ENCODE assay signal across 9 cellular contexts in the genomic region with DNA sequence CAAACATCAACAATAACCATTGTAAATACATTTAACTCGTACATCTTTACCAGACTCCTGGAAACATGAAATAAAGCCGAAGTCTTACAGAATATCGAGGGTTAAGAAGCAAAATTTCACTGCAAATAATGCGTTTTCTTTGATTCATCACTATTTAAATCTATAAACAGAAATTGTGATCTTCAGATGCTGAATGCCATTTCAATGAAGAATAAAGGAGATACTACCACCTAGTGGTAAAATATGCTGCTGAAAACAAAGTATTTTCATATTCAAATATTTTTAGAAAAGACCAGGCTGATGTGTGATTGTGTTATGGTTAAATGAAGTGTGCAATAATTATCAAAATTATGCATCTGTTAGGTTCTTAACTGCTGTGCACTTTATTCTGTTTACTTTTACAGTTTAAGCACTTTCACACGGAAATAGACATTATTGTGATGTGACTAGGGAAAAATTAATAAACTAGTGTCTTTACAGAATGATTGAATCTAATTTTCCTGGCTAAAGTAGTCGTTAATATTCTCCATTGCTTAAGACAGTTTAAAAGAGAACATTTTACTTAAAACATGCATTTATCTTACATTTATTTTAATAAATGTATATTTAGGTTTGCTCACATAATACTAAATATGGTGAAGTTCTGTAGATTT.
DNase-seq lines count a peak whose midpoint lies in the region; FAIRE-seq and TF ChIP-seq lines count a peak whose summit lies in the region.
"Had no signal": no experiment of that assay in that cellular context is flagged by ENCODE, and none has a peak within 500 bp of the region (broad histone marks: within the 10 kb centered on the region; RNA-seq: fewer than 3 reads in every experiment).

No MANE protein-coding gene starts in this region.

- H3K4me3 ChIP-seq in bronchial epithelial cell (ENCODE audit: low read depth, low read length) (no peak overlapping the region), foreskin fibroblast (ENCODE audit: low read depth in 1 of 2, low read length in 2 of 2) (no peak overlapping the region), H7 (ENCODE audit: insufficient read depth, low read depth, low read length) (no peak overlapping the region)

- TF ChIP-seq CTCF in bronchial epithelial cell (IDR thresholded peaks at IDR 0.05; ENCODE audit: insufficient read depth, low read length, severe bottlenecking) (peak; percentile 10), foreskin fibroblast (IDR thresholded peaks at IDR 0.05; ENCODE audit: low read depth, low read length) (no peak)

- DNase-seq in NCI-H2196 (lab: John Stamatoyannopoulos, UW; ENCODE audit: unreplicated experiment), result peak; percentile 16
- DNase-seq in NCI-H2196 treated with DMSO at 0.1 percent for 48 hours (lab: John Stamatoyannopoulos, UW; ENCODE audit: unreplicated experiment), result no peak
- DNase-seq in NCI-H2171 treated with DMSO at 0.1 percent for 48 hours (lab: John Stamatoyannopoulos, UW), result peak; percentile 10
- DNase-seq in bronchial epithelial cell (ENCODE audit: low read depth), result peak; percentile 7
- DNase-seq in renal cortical epithelial cell (ENCODE audit: low read depth), result peak; percentile 1
- no peak for DNase-seq in GM19240 (ENCODE audit: insufficient read length, low spot score)
- no peak for DNase-seq in foreskin fibroblast
- no peak for DNase-seq in H7
- DNase-seq: activated CD4-positive, alpha-beta T cell treated with anti-CD3 and anti-CD28 coated beads for 36 hours had no signal

- FAIRE-seq in bronchial epithelial cell (lab: Jason Lieb, UNC), result no peak

- H3K27me3 ChIP-seq in bronchial epithelial cell (ENCODE audit: control insufficient read depth, insufficient read depth, low read length), result no peaks in the 10 kb centered on the region
- no peaks in the 10 kb centered on the region for H3K27me3 ChIP-seq in H7 (ENCODE audit: control insufficient read depth, insufficient read depth, low read length)

- H3K36me3 ChIP-seq in bronchial epithelial cell (ENCODE audit: control insufficient read depth, insufficient read depth, low read length) (no peaks in the 10 kb centered on the region), H7 (replicated peaks; ENCODE audit: control insufficient read depth, insufficient read depth, low read length) (no peaks in the 10 kb centered on the region)

Comparison
In these comparisons a context has a peak if more than half of its experiments do, and no peak if none do; other contexts are left out.
1. DNase-seq: peak in NCI-H2196 (single experiment), NCI-H2171 treated with DMSO at 0.1 percent for 48 hours (single experiment), bronchial epithelial cell (single experiment) and renal cortical epithelial cell (single experiment); none in NCI-H2196 treated with DMSO at 0.1 percent for 48 hours (single experiment), GM19240 (single experiment), foreskin fibroblast (0 of 2) and H7 (single experiment).